19 cellular contexts compared by ENCODE assay signal in the genomic region with DNA sequence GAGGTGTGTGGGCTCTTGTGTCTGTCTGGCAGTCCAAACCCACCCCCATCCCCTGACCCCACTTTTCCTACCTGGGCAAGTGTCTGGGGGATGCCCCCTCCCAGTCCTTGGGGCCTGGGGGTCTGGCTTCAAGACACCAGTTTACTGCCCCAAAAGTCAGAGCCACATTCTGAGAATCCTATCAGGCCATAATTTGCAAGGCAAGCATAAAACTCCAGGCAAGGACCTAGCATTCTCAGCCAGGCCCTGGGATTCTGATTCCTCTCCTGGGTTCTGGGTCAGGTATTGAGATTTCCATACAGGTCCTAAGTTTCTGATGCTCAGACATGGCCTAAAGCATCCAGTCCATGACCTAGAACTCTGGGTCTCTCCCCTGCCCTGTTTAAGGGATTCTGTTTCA. TPM values are rescaled to one million over a fixed set of nuclear protein-coding genes. Genes with fewer than 3 reads are reported as not detected.
DNase-seq lines count a peak whose midpoint lies in the region; ATAC-seq, FAIRE-seq and TF ChIP-seq lines count a peak whose summit lies in the region.
"Had no signal": no experiment of that assay in that cellular context is flagged by ENCODE, and none has a peak within 500 bp of the region (broad histone marks: within the 10 kb centered on the region; RNA-seq: fewer than 3 reads in every experiment).

No MANE protein-coding gene starts in this region.

- BruUV-seq in K562 (replicated peaks; lab: Mats Ljungman, UMichigan) = no TSS peak

- H2BK120ac ChIP-seq in mesenchymal stem cell (ENCODE audit: low read depth, low read length) = no peak overlapping the region

- peaks cover 0 to 32% (median 22%) of the 10 kb centered on the region in 11 experiments; a peak in 19 of 22 replicates for H3K36me3 ChIP-seq in BLaER1 treated with 17β-estradiol and CSF1 and Interleukin-3, amounts not matched to agents 10 nM and 100 nM
- H3K36me3 ChIP-seq in K562 (ENCODE audit: control insufficient read depth, insufficient read depth, low read length) = peaks cover 77% of the 10 kb centered on the region; the same call in 2 of the 3 replicates
- H3K36me3 ChIP-seq in mesenchymal stem cell (ENCODE audit: control insufficient read depth in 1 of 2, insufficient read depth in 2 of 2, low read depth in 1 of 2, low read length in 2 of 2) = peaks cover 61 to 90% of the 10 kb centered on the region in 2 experiments

- H3K27ac Mint-ChIP-seq in naive thymus-derived CD8-positive, alpha-beta T cell = no peak overlapping the region
- no peak overlapping the region for H3K27ac Mint-ChIP-seq in glutamatergic neuron (ENCODE audit: unreplicated experiment)

- intact Hi-C loops in K562 (cut with micrococcal nuclease) = no loop called here

- peaks cover 3% of the 10 kb centered on the region for H3K9me1 ChIP-seq in K562 (ENCODE audit: control insufficient read depth, insufficient read depth, low read length)

- peaks cover 10 to 84% (median 49%) of the 10 kb centered on the region in 11 experiments; a peak in 19 of 22 replicates for H4K20me1 ChIP-seq in BLaER1 treated with 17β-estradiol and CSF1 and Interleukin-3, amounts not matched to agents 10 nM and 100 nM
- H4K20me1 ChIP-seq in K562 (replicated peaks; ENCODE audit: control insufficient read depth, insufficient read depth, low read length) = peaks cover 25% of the 10 kb centered on the region

- no peak overlapping the region for H3K14ac ChIP-seq in mesenchymal stem cell (ENCODE audit: low read length in 2 of 2)

- POLR2A ChIA-PET in K562 (lab: Yijun Ruan, JAX) = interaction anchor here (1.0 kb wide), 1 partner anchor 14 kb away, joined by 5 read pairs; no protein-coding TSS in a partner anchor
- POLR2A ChIA-PET in naive thymus-derived CD8-positive, alpha-beta T cell (lab: Charles Lee) = no interaction called here

- peaks cover 3% of the 10 kb centered on the region for H3K79me1 ChIP-seq in mesenchymal stem cell (replicated peaks; ENCODE audit: low read length, poor library complexity, severe bottlenecking)

- H3K27me3 Mint-ChIP-seq in naive thymus-derived CD8-positive, alpha-beta T cell = no peaks in the 10 kb centered on the region
- H3K27me3 Mint-ChIP-seq in glutamatergic neuron (ENCODE audit: unreplicated experiment) = peaks cover 20% of the 10 kb centered on the region

- H3K9ac ChIP-seq in BLaER1 treated with 17β-estradiol and CSF1 and Interleukin-3, amounts not matched to agents 10 nM and 100 nM = 0 out of 22 replicates have a peak overlapping the region, but pooled peaks of 1 of the 11 experiments have one; percentile 1
- no peak overlapping the region for H3K9ac ChIP-seq in K562 (ENCODE audit: insufficient read depth in 1 of 2, low read depth in 2 of 2, low read length in 2 of 2)
- H3K9ac ChIP-seq in mesenchymal stem cell (ENCODE audit: low read length) = no peak overlapping the region

- no peak overlapping the region for H3K4me3 Mint-ChIP-seq in naive thymus-derived CD8-positive, alpha-beta T cell
- no peak overlapping the region for H3K4me3 Mint-ChIP-seq in glutamatergic neuron (ENCODE audit: unreplicated experiment)
- H3K4me3 Mint-ChIP-seq: H9 had no signal

- H2BK5ac ChIP-seq in mesenchymal stem cell (ENCODE audit: low read depth, low read length, poor library complexity, severe bottlenecking) = no peak overlapping the region

- H3K4me1 ChIP-seq in BLaER1 treated with 17β-estradiol and CSF1 and Interleukin-3, amounts not matched to agents 10 nM and 100 nM = peaks cover 52 to 98% (median 91%) of the 10 kb centered on the region in 10 experiments
- H3K4me1 ChIP-seq in K562 (replicated peaks in 1 of 2; ENCODE audit: control insufficient read depth in 2 of 2, insufficient read depth in 2 of 2, low read length in 2 of 2) (peaks cover 2 to 57% of the 10 kb centered on the region in 2 experiments; a peak in 3 of 5 replicates), mesenchymal stem cell (ENCODE audit: control insufficient read depth, insufficient read depth, low read depth, low read length) (peaks cover 80% of the 10 kb centered on the region)
- H3K4me1 ChIP-seq: SJSA1 had no signal

- H2AFZ ChIP-seq in K562 (ENCODE audit: low read depth, low read length) = no peak overlapping the region
- no peak overlapping the region for H2AFZ ChIP-seq in mesenchymal stem cell (ENCODE audit: low read depth, low read length)

- H3K4me1 Mint-ChIP-seq in naive thymus-derived CD8-positive, alpha-beta T cell = peaks cover 19 to 48% (median 24%) of the 10 kb centered on the region in 4 donors
- peaks cover 49% of the 10 kb centered on the region for H3K4me1 Mint-ChIP-seq in glutamatergic neuron (ENCODE audit: low read depth, unreplicated experiment)

- DNase-seq in K562 (ENCODE audit: extremely low read depth in 1 of 4, low spot score in 3 of 4) (no peak), mesenchymal stem cell (no peak), substantia nigra (lab: John Stamatoyannopoulos, UW) (no peak), glutamatergic neuron (no peak), mucosa of gallbladder (ENCODE audit: low spot score) (no peak), NCI-H226 (no peak)
- no peak for DNase-seq in naive thymus-derived CD8-positive, alpha-beta T cell
- DNase-seq: ACHN; DMS 273 treated with DMSO at 0.1 percent for 48 hours; H9; NCI-H1105 treated with DMSO at 0.1 percent for 48 hours; NCI-H1694; NCI-H510A; NCI-H748 treated with DMSO at 0.1 percent for 48 hours; NK-92 treated with Interleukin-12 subunit alpha and Interleukin-12 subunit beta, amount 100 ng/mL, for 24 hours; Peyer's patch had no signal

- H3K9me3 ChIP-seq in BLaER1 treated with 17β-estradiol and CSF1 and Interleukin-3, amounts not matched to agents 10 nM and 100 nM (replicated peaks in 1 of 11) = no peaks in the 10 kb centered on the region
- no peaks in the 10 kb centered on the region for H3K9me3 ChIP-seq in K562 (replicated peaks; ENCODE audit: control insufficient read depth, insufficient read depth, low read depth, low read length)
- no peaks in the 10 kb centered on the region for H3K9me3 ChIP-seq in mesenchymal stem cell (ENCODE audit: control insufficient read depth, low read length)
- H3K9me3 ChIP-seq: Peyer's patch, SJSA1 had no signal

- H3K36me3 Mint-ChIP-seq in naive thymus-derived CD8-positive, alpha-beta T cell = no peaks in the 10 kb centered on the region
- peaks cover 6% of the 10 kb centered on the region for H3K36me3 Mint-ChIP-seq in glutamatergic neuron (ENCODE audit: unreplicated experiment)

- H2BK15ac ChIP-seq in mesenchymal stem cell (ENCODE audit: low read depth, poor library complexity, severe bottlenecking) = no peak overlapping the region

- H2BK12ac ChIP-seq in mesenchymal stem cell (ENCODE audit: low read length in 2 of 2) = no peak overlapping the region

- no peak overlapping the region for H3K4me3 ChIP-seq in BLaER1 treated with 17β-estradiol and CSF1 and Interleukin-3, amounts not matched to agents 10 nM and 100 nM
- no peak overlapping the region for H3K4me3 ChIP-seq in K562
- H3K4me3 ChIP-seq in mesenchymal stem cell (ENCODE audit: insufficient read depth in 1 of 2, low read depth in 1 of 2, low read length in 2 of 2) = no peak overlapping the region
- H3K4me3 ChIP-seq: Peyer's patch, SJSA1 had no signal

- no peak overlapping the region for H4K91ac ChIP-seq in mesenchymal stem cell (ENCODE audit: low read length)

- no peak for TF ChIP-seq RAD21 in K562 (CRISPR knock-in tag; conservative IDR thresholded peaks at IDR 0.05 in 1 of 2, IDR thresholded peaks at IDR 0.05 in 1 of 2)

- CTCF ChIA-PET in K562 (lab: Yijun Ruan, JAX; ENCODE audit: low intra/inter-chr PET ratio) = no interaction called here

- H3K27ac ChIP-seq in BLaER1 treated with 17β-estradiol and CSF1 and Interleukin-3, amounts not matched to agents 10 nM and 100 nM = peak overlapping the region in 3 of 11 experiments; percentile 24 to 43 (median 34); a peak in 3 of 22 replicates
- H3K27ac ChIP-seq in K562 (ENCODE audit: extremely low read depth, low read depth, low read length) (no peak overlapping the region), mesenchymal stem cell (ENCODE audit: low read length, poor library complexity, severe bottlenecking) (peak overlapping the region; percentile 6), substantia nigra (ENCODE audit: low read depth, low read length, poor library complexity, severe bottlenecking) (peak overlapping the region; percentile 100)
- H3K27ac ChIP-seq: Peyer's patch, SJSA1 had no signal

- no peak overlapping the region for H2AK5ac ChIP-seq in mesenchymal stem cell (ENCODE audit: low read length, severe bottlenecking)

- H3K18ac ChIP-seq in mesenchymal stem cell (ENCODE audit: low read depth in 1 of 2, low read length in 2 of 2) = no peak overlapping the region

- no peak overlapping the region for H4K8ac ChIP-seq in mesenchymal stem cell (ENCODE audit: low read length)

- no peaks in the 10 kb centered on the region for H3K9me3 Mint-ChIP-seq in naive thymus-derived CD8-positive, alpha-beta T cell
- H3K9me3 Mint-ChIP-seq in glutamatergic neuron (ENCODE audit: unreplicated experiment) = peaks cover 23% of the 10 kb centered on the region
- H3K9me3 Mint-ChIP-seq: H9 had no signal

- ATAC-seq in K562 = no peak
- ATAC-seq in naive thymus-derived CD8-positive, alpha-beta T cell = no peak

- TF ChIP-seq CTCF in K562 (IDR thresholded peaks at IDR 0.05 in 2 of 3, conservative IDR thresholded peaks at IDR 0.05 in 1 of 3; ENCODE audit: insufficient read depth in 2 of 3, low read depth in 1 of 3, low read length in 3 of 3) = no peak
- no peak for TF ChIP-seq CTCF in glutamatergic neuron (IDR thresholded peaks at IDR 0.05; ENCODE audit: partially characterized antibody, unreplicated experiment)

- H3K4ac ChIP-seq in mesenchymal stem cell (ENCODE audit: low read depth in 1 of 2, low read length in 2 of 2) = no peak overlapping the region

- no peak for TF ChIP-seq POLR2A in K562 (conservative IDR thresholded peaks at IDR 0.05)

- H3K4me2 ChIP-seq in BLaER1 treated with 17β-estradiol and CSF1 and Interleukin-3, amounts not matched to agents 10 nM and 100 nM = peak overlapping the region in 8 of 11 experiments; percentile 18 to 93 (median 52); a peak in 14 of 22 replicates
- no peak overlapping the region for H3K4me2 ChIP-seq in K562 (ENCODE audit: insufficient read depth, low read length)
- H3K4me2 ChIP-seq in mesenchymal stem cell (ENCODE audit: low read length, poor library complexity, severe bottlenecking) = no peak overlapping the region

- H3K27me3 ChIP-seq in BLaER1 treated with 17β-estradiol and CSF1 and Interleukin-3, amounts not matched to agents 10 nM and 100 nM = no peaks in the 10 kb centered on the region
- no peaks in the 10 kb centered on the region; a peak in 1 of 5 replicates for H3K27me3 ChIP-seq in K562 (ENCODE audit: control insufficient read depth in 2 of 2, insufficient read depth in 2 of 2, low read length in 2 of 2)
- no peaks in the 10 kb centered on the region for H3K27me3 ChIP-seq in mesenchymal stem cell (ENCODE audit: control insufficient read depth in 1 of 2, insufficient read depth in 1 of 2, low read length in 2 of 2)
- H3K27me3 ChIP-seq: Peyer's patch, SJSA1 had no signal

- H3K79me2 ChIP-seq in K562 (ENCODE audit: control insufficient read depth, insufficient read depth, low read length) = peaks cover 54% of the 10 kb centered on the region

- H3K23ac ChIP-seq in mesenchymal stem cell (ENCODE audit: low read length in 2 of 2) = no peak overlapping the region

- no peak for TF ChIP-seq EP300 in K562 (IDR thresholded peaks at IDR 0.05; ENCODE audit: low read length)

- no peak for FAIRE-seq in K562 (lab: Jason Lieb, UNC)
- FAIRE-seq: G401.6 had no signal

- in situ Hi-C loops in K562 (cut with MboI) = no loop called here

RNA-seq across cellular contexts. Expression of a gene that starts 33.3 kb away (rescaled TPM):
- 44.6 and 81.0 TPM in 2 replicates for total RNA-seq in K562 (2011; cell fraction: chromatin; rRNA removed; ENCODE audit: low replicate concordance)
- 52.9 TPM in 2 replicates for total RNA-seq in K562 (2011; cell fraction: nucleolus; rRNA removed)
- 37.8 and 55.7 TPM in 2 replicates for total RNA-seq in K562 (2011; cell fraction: nucleoplasm; rRNA removed)
- total RNA-seq in K562 (2014; rRNA removed) (121 and 123 TPM in 2 replicates), K562 (2014; rRNA removed; fragmentation: Illumina TruSeq; extraction: Trizol) (24.1 and 25.8 TPM in 2 replicates), K562 (2015; rRNA removed; fragmentation: Illumina TruSeq; extraction: Trizol) (40.6 and 45.1 TPM in 2 replicates), K562 (2021) (79.3 and 87.8 TPM in 2 replicates), glutamatergic neuron (ENCODE audit: unreplicated experiment) (130 TPM), mucosa of gallbladder (71.7 TPM)
- polyA plus RNA-seq in K562 (2011; rRNA removed) (44.8 and 51.8 TPM in 2 replicates), K562 (2014; fragmentation: Illumina TruSeq; extraction: Trizol) (45.8 and 61.2 TPM in 2 replicates), K562 (2014; fragmentation: Nextera tagmentation; extraction: Ambion mirVana) (1 to 10 TPM; 1.9 to 4.6 TPM), K562 (2014; rRNA removed) (63.8 and 67.0 TPM in 2 replicates)
- polyA plus RNA-seq in K562 (2011; cell fraction: cytosol; rRNA removed) = 47.3 and 134 TPM in 2 replicates
- polyA plus RNA-seq in K562 (2011; cell fraction: nucleus; rRNA removed) = 34.3 and 47.7 TPM in 2 replicates
- 63.1 and 65.7 TPM in 2 replicates for polyA plus RNA-seq in K562 (2012)
- 27.1 and 39.4 TPM in 2 replicates for polyA minus RNA-seq in K562 (2011; rRNA and poly(A)+ RNA removed)
- 47.5 and 54.4 TPM in 2 replicates for polyA minus RNA-seq in K562 (2011; cell fraction: cytosol; rRNA and poly(A)+ RNA removed)
- 29.4 and 36.8 TPM in 2 replicates for polyA minus RNA-seq in K562 (2011; cell fraction: nucleus; rRNA and poly(A)+ RNA removed)
- polyA plus RNA-seq in mesenchymal stem cell (2013, experiment 1 of 2) = 75.1 TPM
- polyA plus RNA-seq in mesenchymal stem cell (2013, experiment 2 of 2) = 76.7 TPM
- total RNA-seq in naive thymus-derived CD8-positive, alpha-beta T cell = 1 to 10 TPM; 6.8 to 8.3 TPM
- 10 to 100 TPM in 1 of 3 donors, 1 to 10 TPM in 2; 2.6 to 24.6 (median 3.7) TPM for polyA plus RNA-seq in naive thymus-derived CD8-positive, alpha-beta T cell

Comparison
In these comparisons a context has a peak if more than half of its experiments do, and no peak if none do; other contexts are left out.
1. H3K4me2 ChIP-seq: peak in BLaER1 treated with 17β-estradiol and CSF1 and Interleukin-3, amounts not matched to agents 10 nM and 100 nM (8 of 11); none in K562 (single experiment) and mesenchymal stem cell (single experiment).